18 cellular contexts compared by ENCODE assay signal in the genomic region with DNA sequence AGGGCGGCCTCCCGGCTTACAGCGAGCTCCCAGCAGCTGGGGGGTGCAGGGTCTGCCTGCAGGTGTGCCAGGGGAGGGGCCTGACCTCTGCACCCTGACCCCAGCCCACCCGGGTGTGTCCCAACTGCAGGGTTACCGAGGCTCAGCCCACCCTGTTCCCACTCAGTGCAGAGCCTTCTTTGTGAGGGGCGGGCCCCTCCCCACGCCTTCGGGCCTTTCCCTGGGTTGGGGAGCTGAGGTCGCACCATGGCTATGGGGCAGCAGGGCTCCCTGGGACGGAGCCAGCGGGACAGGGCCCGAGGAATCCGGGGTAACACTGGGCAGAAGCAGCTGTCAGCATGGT. TPM values are rescaled to one million over a fixed set of nuclear protein-coding genes. Genes with fewer than 3 reads are reported as not detected.
"Had no signal": no experiment of that assay in that cellular context is flagged by ENCODE, and none has a peak within 500 bp of the region (broad histone marks: within the 10 kb centered on the region; RNA-seq: fewer than 3 reads in every experiment).

No MANE protein-coding gene starts in this region.

- H3K27me3 ChIP-seq: adrenal gland had no signal

- FAIRE-seq: small intestine had no signal

- H3K36me3 ChIP-seq: adrenal gland had no signal

- H3K4me3 ChIP-seq: adrenal gland had no signal

- H2AFZ ChIP-seq: parathyroid adenoma had no signal

- ATAC-seq: activated T-helper 17 cell treated with anti-CD3 and anti-CD28 coated beads, Interleukin-2, amount 50 U/mL, for 72 hours; effector memory CD8-positive, alpha-beta T cell; left lobe of liver; stimulated activated effector memory CD8-positive, alpha-beta T cell treated with anti-CD3 and anti-CD28 coated beads, Interleukin-12 subunit alpha, Interleukin-12 subunit beta, amount 100 ng/mL, for 72 hours had no signal

- H3K9ac ChIP-seq: parathyroid adenoma had no signal

- H3K9me3 ChIP-seq: adrenal gland had no signal

- H3K27ac ChIP-seq: adrenal gland, epithelial cell of prostate, parathyroid adenoma had no signal

- DNase-seq: activated CD4-positive, alpha-beta T cell treated with anti-CD3 and anti-CD28 coated beads for 48 hours; activated naive CD4-positive, alpha-beta T cell treated with anti-CD3 and anti-CD28 coated beads, Interleukin-2, amount 10 ng/mL, durations not matched to agents 7 days and 5 days; activated T-cell treated with anti-CD3 and anti-CD28 coated beads for 4 hours; adrenal gland; cortex of kidney; effector memory CD8-positive, alpha-beta T cell; small intestine; substantia nigra; T-helper 1 cell had no signal

- H3K4me1 ChIP-seq: parathyroid adenoma had no signal

RNA-seq across cellular contexts. Expression of a gene that starts 55.0 kb away (rescaled TPM):
- total RNA-seq: activated CD8-positive, alpha-beta memory T cell treated with anti-CD3 and anti-CD28 coated beads for 36 hours; activated T-helper 17 cell treated with anti-CD3 and anti-CD28 coated beads, Interleukin-2, amount 50 U/mL, for 72 hours; cardiac septum; SK-MEL-5 had no signal
- polyA plus RNA-seq: neural cell had no signal

RNA-seq across cellular contexts. Expression of a gene that starts 59.9 kb away (rescaled TPM):
- total RNA-seq: activated CD8-positive, alpha-beta memory T cell treated with anti-CD3 and anti-CD28 coated beads for 36 hours; activated T-helper 17 cell treated with anti-CD3 and anti-CD28 coated beads, Interleukin-2, amount 50 U/mL, for 72 hours; SK-MEL-5 had no signal
- polyA plus RNA-seq: neural cell had no signal
